In the genomic region with DNA sequence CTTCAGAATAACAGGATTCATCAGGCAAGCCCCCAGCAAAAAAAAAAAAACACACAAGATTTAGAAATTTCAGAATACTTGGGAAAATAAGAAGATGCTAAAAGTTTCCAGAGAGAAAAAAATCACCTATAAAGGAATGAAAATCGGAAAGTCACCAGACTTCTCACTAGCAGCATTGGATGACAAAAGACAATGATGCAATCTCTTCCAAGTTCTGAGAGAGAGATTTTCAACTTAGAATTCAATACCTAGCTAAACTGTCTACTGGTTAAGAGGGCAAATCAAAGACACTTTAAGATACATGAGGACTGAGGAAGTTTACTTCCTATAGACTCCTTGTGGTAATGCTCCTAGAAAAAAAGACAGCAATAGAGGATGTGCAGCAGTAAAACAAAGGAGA, we compare ENCODE assay signal across 2 cellular contexts.
TF ChIP-seq lines count a peak whose summit lies in the region.

No MANE protein-coding gene starts in this region.

TF ChIP-seq in IMR-90, 13 proteins besides CTCF, POLR2A, EP300 and RAD21:
- TF ChIP-seq RCOR1 (IDR thresholded peaks at IDR 0.05; ENCODE audit: insufficient replicate concordance, low read length) (no peak), CEBPB (IDR thresholded peaks at IDR 0.05; ENCODE audit: low read depth, low read length) (peak; percentile 74)
TF ChIP-seq in IMR-90: peak in this region for 1.

TF ChIP-seq in H1, 55 proteins besides CTCF, POLR2A, EP300 and RAD21:
- TF ChIP-seq TAF7 (optimal IDR thresholded peaks at IDR 0.05; ENCODE audit: borderline replicate concordance, low read depth, low read length) (no peak), SRF (IDR thresholded peaks at IDR 0.05; ENCODE audit: low read depth, low read length) (no peak), CEBPB (IDR thresholded peaks at IDR 0.05; ENCODE audit: low read depth, low read length) (peak; percentile 62; the same call in 1 of the 2 replicates)
